In the genomic region with DNA sequence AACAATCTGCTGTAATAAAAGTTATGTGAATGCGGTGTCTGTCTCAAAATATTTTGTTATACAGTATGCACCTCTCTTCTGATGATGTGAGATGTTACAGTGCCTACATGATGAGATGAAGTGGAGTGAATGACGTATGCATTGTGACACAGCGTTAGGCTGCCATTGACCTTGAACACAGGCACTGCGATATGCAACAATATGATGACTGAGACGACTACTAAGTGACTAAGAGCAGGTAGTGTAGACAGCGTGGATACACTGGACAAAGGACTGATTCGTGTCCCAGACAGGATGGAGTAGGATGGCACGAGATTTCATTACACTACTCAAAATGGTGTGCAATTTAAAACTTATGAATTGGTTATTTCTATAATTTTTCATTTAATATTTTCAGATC, we compare ENCODE assay signal across 18 cellular contexts. TPM values are rescaled to one million over a fixed set of nuclear protein-coding genes. Genes with fewer than 3 reads are reported as not detected.
A peak's percentile ranks its signal among the peaks of the same experiment; 100 is the strongest.
DNase-seq lines count a peak whose midpoint lies in the region; ATAC-seq and TF ChIP-seq lines count a peak whose summit lies in the region.
"Had no signal": no experiment of that assay in that cellular context is flagged by ENCODE, and none has a peak within 500 bp of the region (broad histone marks: within the 10 kb centered on the region; RNA-seq: fewer than 3 reads in every experiment).

No MANE protein-coding gene starts in this region.

- no peak overlapping the region for H2AFZ ChIP-seq in PC-9

- no peaks in the 10 kb centered on the region for H3K79me2 ChIP-seq in PC-9 (ENCODE audit: low read depth)

- H3K27me3 ChIP-seq in PC-9 (ENCODE audit: insufficient read depth, low read depth), result no peaks in the 10 kb centered on the region
- H3K27me3 ChIP-seq: upper lobe of left lung had no signal

- H3K27ac ChIP-seq in PC-9 (peak overlapping the region; percentile 69; the same call in 1 of the 2 replicates), substantia nigra (ENCODE audit: low read depth, low read length, poor library complexity, severe bottlenecking) (peak overlapping the region; percentile 67)

- no peak overlapping the region for H3K4me3 ChIP-seq in PC-9
- H3K4me3 ChIP-seq: upper lobe of left lung had no signal

- H3K36me3 ChIP-seq in PC-9 (ENCODE audit: low read depth), result no peaks in the 10 kb centered on the region
- H3K36me3 ChIP-seq: upper lobe of left lung had no signal

- H3K9me2 ChIP-seq in PC-9 (ENCODE audit: insufficient read depth), result 0 out of 2 replicates have a peak, but pooled peaks cover 3% of the 10 kb centered on the region

- H3F3A ChIP-seq in PC-9 (ENCODE audit: insufficient read depth, low read depth), result no peaks in the 10 kb centered on the region

- BruUV-seq in PC-9 (replicated peaks; lab: Mats Ljungman, UMichigan), result no TSS peak

- H3K4me2 ChIP-seq in PC-9, result peak overlapping the region; percentile 39; the same call in 1 of the 2 replicates

- CTCF ChIA-PET in PC-9 (lab: Charles Lee), result no interaction called here

- no peaks in the 10 kb centered on the region for H4K20me1 ChIP-seq in PC-9 (ENCODE audit: insufficient read depth)

- POLR2A ChIA-PET in PC-9 (lab: Charles Lee; ENCODE audit: unreplicated experiment), result no interaction called here

- peak; percentile 17 for ATAC-seq in left ventricle myocardium superior
- no peak for ATAC-seq in GM21825 (IDR thresholded peaks at IDR 0.05; ENCODE audit: unreplicated experiment)
- no peak for ATAC-seq in GM21390 (IDR thresholded peaks at IDR 0.05; ENCODE audit: unreplicated experiment)
- ATAC-seq: T-cell, WTC11 had no signal

- peak in 2 of 3 experiments; percentile 16 to 67 for DNase-seq in NCI-H1417 (lab: John Stamatoyannopoulos, UW)
- no peak for DNase-seq in NCI-H1417 treated with DMSO at 0.1 percent for 48 hours (lab: John Stamatoyannopoulos, UW)
- no peak for DNase-seq in PC-9
- DNase-seq in left ventricle myocardium superior, result no peak
- DNase-seq in substantia nigra (lab: John Stamatoyannopoulos, UW), result no peak
- DNase-seq in iPS-NIHi7 (ENCODE audit: extremely low spot score), result no peak
- DNase-seq: CD4-positive, alpha-beta memory T cell; left cardiac atrium; naive B cell; NCI-H226; stimulated activated CD4-positive, alpha-beta T cell treated with anti-CD3 and anti-CD28 coated beads, Interleukin-1b, Interleukin-23, amount 100 ng/mL, for 48 hours; stimulated activated CD8-positive, alpha-beta memory T cell treated with anti-CD3 and anti-CD28 coated beads, Interleukin-4, amount 100 ng/mL, for 48 hours; T-cell; upper lobe of left lung had no signal

- H3K4me1 ChIP-seq in PC-9 (replicated peaks; ENCODE audit: insufficient read depth), result peaks cover 21% of the 10 kb centered on the region

- intact Hi-C loops in PC-9 (cut with micrococcal nuclease; ENCODE audit: unreplicated experiment) (no loop called here), left ventricle myocardium superior (cut with micrococcal nuclease) (no loop called here)

- TF ChIP-seq CTCF in PC-9 (conservative IDR thresholded peaks at IDR 0.05), result no peak

- H3K9me3 ChIP-seq in PC-9 (ENCODE audit: insufficient read depth, low read depth), result no peaks in the 10 kb centered on the region
- H3K9me3 ChIP-seq: upper lobe of left lung had no signal

RNA-seq across cellular contexts. Expression of a gene that starts 8.4 kb away (rescaled TPM):
- total RNA-seq in PC-9 (2021) (not detected in 2 replicates), left ventricle myocardium superior (2.9 TPM)
- total RNA-seq: CD4-positive, alpha-beta memory T cell; OCI-LY7; T-cell had no signal

Comparison
In these comparisons a context has a peak if more than half of its experiments do, and no peak if none do; other contexts are left out.
1. DNase-seq: peak in NCI-H1417 (2 of 3); none in NCI-H1417 treated with DMSO at 0.1 percent for 48 hours (single experiment), PC-9 (0 of 2), left ventricle myocardium superior (single experiment), substantia nigra (0 of 49) and iPS-NIHi7 (single experiment).